In the genomic region with DNA sequence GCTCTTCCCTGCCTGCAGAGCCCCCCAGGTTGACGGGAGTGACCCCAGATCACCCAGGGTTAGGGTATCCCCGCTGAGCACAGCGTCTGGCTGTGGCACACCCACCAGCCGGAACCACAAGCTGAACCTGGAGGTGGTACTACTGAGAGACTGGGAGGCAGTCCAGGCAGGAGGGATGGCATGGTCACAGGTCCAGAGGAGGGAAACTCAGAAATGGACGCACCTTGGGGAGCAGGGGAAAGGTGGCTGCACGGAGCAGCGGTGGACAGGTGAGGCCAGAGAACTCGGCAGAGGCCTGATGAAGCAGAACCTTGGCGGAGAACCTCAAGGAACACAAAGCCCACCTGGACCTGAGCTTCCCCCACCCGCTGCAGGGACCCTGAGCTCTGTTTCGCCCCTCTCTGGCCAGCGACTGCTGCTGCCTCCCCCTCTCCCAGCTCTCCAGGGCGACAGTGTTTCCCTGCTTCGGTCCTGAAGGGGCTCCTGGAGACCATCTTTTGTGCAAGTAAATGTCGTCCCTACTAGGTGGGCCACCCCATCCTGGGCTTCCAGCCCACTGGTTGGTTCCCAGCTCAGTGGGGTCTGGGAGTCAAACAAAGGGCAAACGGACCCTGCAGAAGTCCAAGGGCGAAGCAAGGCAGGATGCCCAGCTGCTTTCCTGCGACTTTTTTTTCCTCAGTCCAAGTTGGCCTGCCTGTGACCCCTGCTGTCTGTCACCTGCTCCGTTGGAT, we compare ENCODE assay signal across 20 cellular contexts. TPM values are rescaled to one million over a fixed set of nuclear protein-coding genes. Genes with fewer than 3 reads are reported as not detected.
A peak's percentile ranks its signal among the peaks of the same experiment; 100 is the strongest.
DNase-seq lines count a peak whose midpoint lies in the region; ATAC-seq, FAIRE-seq and TF ChIP-seq lines count a peak whose summit lies in the region.
"Had no signal": no experiment of that assay in that cellular context is flagged by ENCODE, and none has a peak within 500 bp of the region (broad histone marks: within the 10 kb centered on the region; RNA-seq: fewer than 3 reads in every experiment).

No MANE protein-coding gene starts in this region.

- POLR2A ChIA-PET in MCF 10A (lab: Yijun Ruan, JAX) = interaction anchor here (0.6 kb wide), 1 partner anchor 9 kb away, joined by 4 read pairs; no protein-coding TSS in a partner anchor
- POLR2A ChIA-PET in GM12878 (lab: Charles Lee) = no interaction called here

- no peak for TF ChIP-seq EP300 in GM12878 (IDR thresholded peaks at IDR 0.05; ENCODE audit: borderline replicate concordance in 1 of 2, control insufficient read depth in 1 of 2, low read depth in 2 of 2, low read length in 2 of 2)

- intact Hi-C loops in breast epithelium (cut with DNase I; ENCODE audit: low total_unique reads) (no loop called here), MCF 10A (cut with micrococcal nuclease) (no loop called here), GM12878 (cut with micrococcal nuclease; ENCODE audit: unreplicated experiment) (no loop called here), upper lobe of right lung (cut with DNase I) (no loop called here)

- BruUV-seq in MCF 10A (replicated peaks; lab: Mats Ljungman, UMichigan) = no TSS peak
- no TSS peak for BruUV-seq in GM12878 (replicated peaks; lab: Mats Ljungman, UMichigan)

- H3K36me3 ChIP-seq in breast epithelium = no peaks in the 10 kb centered on the region
- no peaks in the 10 kb centered on the region for H3K36me3 ChIP-seq in GM12878 (ENCODE audit: control insufficient read depth in 2 of 2, insufficient read depth in 2 of 2, low read length in 1 of 2)
- no peaks in the 10 kb centered on the region for H3K36me3 ChIP-seq in keratinocyte (ENCODE audit: control insufficient read depth in 2 of 2, extremely low read depth in 1 of 2, insufficient read depth in 2 of 2, low read length in 2 of 2)
- H3K36me3 ChIP-seq in upper lobe of right lung = no peaks in the 10 kb centered on the region
- H3K36me3 ChIP-seq: gastrocnemius medialis, upper lobe of left lung had no signal

- no peaks in the 10 kb centered on the region for H3K27me3 Mint-ChIP-seq in MCF 10A (ENCODE audit: insufficient read depth, unreplicated experiment)

- dilution Hi-C loops in keratinocyte (cut with MboI; ENCODE audit: extremely low pct_ligation_motif_present, low sequenced_read_pairs) = no loop called here

- RAD21 ChIA-PET in GM12878 (lab: Charles Lee; ENCODE audit: unreplicated experiment) = no interaction called here

- peak overlapping the region; percentile 55 to 62 for H3K27ac ChIP-seq in breast epithelium
- H3K27ac ChIP-seq in GM12878 (ENCODE audit: control insufficient read depth, insufficient read depth) = no peak overlapping the region
- no peak overlapping the region for H3K27ac ChIP-seq in keratinocyte (ENCODE audit: control insufficient read depth, insufficient read depth, low read length)
- no peak overlapping the region for H3K27ac ChIP-seq in upper lobe of right lung
- H3K27ac ChIP-seq: gastrocnemius medialis, upper lobe of left lung had no signal

- WGBS in GM12878 (ENCODE audit: insufficient coverage, insufficient replicate concordance, low lambda C conversion rate, missing lambda C conversion rate) = 26% methylated on average over 19 of the region's 19 CpGs

- CTCF ChIA-PET in MCF 10A (lab: Yijun Ruan, JAX) (interaction anchor here (0.6 kb wide), 1 partner anchor 166 kb away, joined by 4 read pairs; no protein-coding TSS in a partner anchor), GM12878 (lab: Yijun Ruan, JAX) (no interaction called here)

- TF ChIP-seq CTCF in breast epithelium (IDR thresholded peaks at IDR 0.05) (no peak), MCF 10A (IDR thresholded peaks at IDR 0.05; ENCODE audit: unreplicated experiment) (no peak), GM12878 (IDR thresholded peaks at IDR 0.05 in 2 of 3, conservative IDR thresholded peaks at IDR 0.05 in 1 of 3; ENCODE audit: control insufficient read depth in 2 of 3, extremely low read depth in 1 of 3, insufficient read depth in 1 of 3, low read depth in 3 of 3, low read length in 3 of 3) (no peak), keratinocyte (optimal IDR thresholded peaks at IDR 0.05 in 1 of 3, IDR thresholded peaks at IDR 0.05 in 1 of 3, conservative IDR thresholded peaks at IDR 0.05 in 1 of 3; ENCODE audit: extremely low read depth in 1 of 3, insufficient read depth in 2 of 3, low read length in 3 of 3) (no peak), upper lobe of right lung (IDR thresholded peaks at IDR 0.05) (no peak)

- H3K9ac ChIP-seq in GM12878 (ENCODE audit: control insufficient read depth, insufficient read depth, low read length) (no peak overlapping the region), keratinocyte (ENCODE audit: control insufficient read depth, extremely low read depth, insufficient read depth, low read length) (no peak overlapping the region)

- in situ Hi-C loops in GM12878 (cut with MboI) = no loop called here

- no peak overlapping the region for H2AFZ ChIP-seq in GM12878 (ENCODE audit: control insufficient read depth, low read depth, low read length)
- H2AFZ ChIP-seq in keratinocyte (ENCODE audit: control insufficient read depth, low read length) = no peak overlapping the region

- H3K27me3 ChIP-seq in breast epithelium (peaks cover 0 to 48% of the 10 kb centered on the region in 2 donors), GM12878 (replicated peaks in 1 of 2; ENCODE audit: control insufficient read depth in 2 of 2, insufficient read depth in 2 of 2, low read length in 1 of 2) (peaks cover 5 to 9% of the 10 kb centered on the region in 2 experiments; a peak in 3 of 4 replicates), keratinocyte (ENCODE audit: control insufficient read depth, extremely low read depth, insufficient read depth, low read length) (peaks cover 11% of the 10 kb centered on the region), upper lobe of right lung (peaks cover 56% of the 10 kb centered on the region)

- peaks cover 5% of the 10 kb centered on the region for H3K4me1 Mint-ChIP-seq in MCF 10A (ENCODE audit: insufficient read depth, unreplicated experiment)

- H3K36me3 Mint-ChIP-seq in MCF 10A (ENCODE audit: insufficient read depth, unreplicated experiment) = no peaks in the 10 kb centered on the region
- H3K36me3 Mint-ChIP-seq: stimulated activated effector memory CD8-positive, alpha-beta T cell treated with anti-CD3 and anti-CD28 coated beads, Interleukin-12 subunit alpha, Interleukin-12 subunit beta, amount 100 ng/mL, for 72 hours had no signal

- H3K4me2 ChIP-seq in GM12878 (ENCODE audit: control insufficient read depth, insufficient read depth) (no peak overlapping the region), keratinocyte (ENCODE audit: control insufficient read depth, extremely low read depth, insufficient read depth, low read depth, low read length) (peak overlapping the region; percentile 73)

- no peak for FAIRE-seq in GM12878 (lab: Jason Lieb, UNC)
- no peak for FAIRE-seq in keratinocyte (lab: Jason Lieb, UNC)
- FAIRE-seq: kidney, TTC549 had no signal

- SMC1A ChIA-PET in GM12878 (lab: Charles Lee; ENCODE audit: uncharacterized antibody, unreplicated experiment) = no interaction called here

- H3K9me1 ChIP-seq in keratinocyte (ENCODE audit: control insufficient read depth, extremely low read depth, insufficient read depth, low read length) = no peaks in the 10 kb centered on the region

- TF ChIP-seq RAD21 in GM12878 (IDR thresholded peaks at IDR 0.05; ENCODE audit: insufficient read depth, low read depth, low read length) = no peak

- TF ChIP-seq POLR2A in breast epithelium (IDR thresholded peaks at IDR 0.05) (no peak), GM12878 (IDR thresholded peaks at IDR 0.05; ENCODE audit: low read depth, low read length) (no peak)

- H3K79me2 ChIP-seq in GM12878 (ENCODE audit: control insufficient read depth, insufficient read depth, low read length) (no peaks in the 10 kb centered on the region), keratinocyte (ENCODE audit: control insufficient read depth, insufficient read depth, low read length) (no peaks in the 10 kb centered on the region)

- no peak overlapping the region for H3K4me3 Mint-ChIP-seq in MCF 10A (ENCODE audit: unreplicated experiment)
- H3K4me3 Mint-ChIP-seq: activated CD8-positive, alpha-beta T cell treated with anti-CD3 and anti-CD28 coated beads for 36 hours; activated T-helper 1 cell treated with anti-CD3 and anti-CD28 coated beads, Interleukin-12 subunit alpha, Interleukin-12 subunit beta, Interleukin-2, Interleukin-4 antibody, amounts not matched to agents 30 ng/mL and 10 ng/mL and 1 ng/mL, durations not matched to agents 14 hours and 24 hours and 36 hours; stimulated activated effector memory CD8-positive, alpha-beta T cell treated with anti-CD3 and anti-CD28 coated beads, Interleukin-12 subunit alpha, Interleukin-12 subunit beta, amount 100 ng/mL, for 72 hours had no signal

- no peaks in the 10 kb centered on the region for H3K4me1 ChIP-seq in breast epithelium
- H3K4me1 ChIP-seq in GM12878 (ENCODE audit: control insufficient read depth, insufficient read depth, low read length) = no peaks in the 10 kb centered on the region
- peaks cover 8% of the 10 kb centered on the region for H3K4me1 ChIP-seq in keratinocyte (ENCODE audit: control insufficient read depth, extremely low read depth, insufficient read depth, low read length)
- no peaks in the 10 kb centered on the region for H3K4me1 ChIP-seq in upper lobe of right lung

- no peaks in the 10 kb centered on the region for H4K20me1 ChIP-seq in GM12878 (ENCODE audit: control insufficient read depth, insufficient read depth)
- H4K20me1 ChIP-seq in keratinocyte (ENCODE audit: control insufficient read depth, extremely low read depth, insufficient read depth, low read length) = no peaks in the 10 kb centered on the region

- no peaks in the 10 kb centered on the region for H3K9me3 ChIP-seq in breast epithelium
- H3K9me3 ChIP-seq in GM12878 (replicated peaks; ENCODE audit: control insufficient read depth, insufficient read depth, low read length) = no peaks in the 10 kb centered on the region
- H3K9me3 ChIP-seq in keratinocyte (ENCODE audit: control insufficient read depth, low read depth, low read length) = peaks cover 3% of the 10 kb centered on the region
- no peaks in the 10 kb centered on the region for H3K9me3 ChIP-seq in upper lobe of right lung
- H3K9me3 ChIP-seq: gastrocnemius medialis, upper lobe of left lung had no signal

- ATAC-seq in GM12878 (no peak), upper lobe of right lung (no peak), HG03442 (IDR thresholded peaks at IDR 0.05; ENCODE audit: unreplicated experiment) (no peak)
- ATAC-seq: gastrocnemius medialis; Panc1; stimulated activated effector memory CD8-positive, alpha-beta T cell treated with anti-CD3 and anti-CD28 coated beads, Interleukin-12 subunit alpha, Interleukin-12 subunit beta, amount 100 ng/mL, for 72 hours had no signal

- DNase-seq in breast epithelium (ENCODE audit: low spot score in 2 of 2) (no peak), MCF 10A (ENCODE audit: unreplicated experiment) (no peak), GM12878 (ENCODE audit: low read depth, low spot score) (no peak), keratinocyte (ENCODE audit: low read depth, low spot score) (no peak), upper lobe of right lung (peak; percentile 42), NCI-H187 treated with DMSO at 0.1 percent for 48 hours (lab: John Stamatoyannopoulos, UW) (no peak), GOT3 (lab: John Stamatoyannopoulos, UW) (no peak)
- DNase-seq: gastrocnemius medialis, GDM1, kidney, NCI-H446 treated with DMSO at 0.1 percent for 48 hours had no signal

- no peaks in the 10 kb centered on the region for H3K9me3 Mint-ChIP-seq in MCF 10A (ENCODE audit: unreplicated experiment)
- H3K9me3 Mint-ChIP-seq: activated CD8-positive, alpha-beta T cell treated with anti-CD3 and anti-CD28 coated beads for 36 hours; activated T-helper 1 cell treated with anti-CD3 and anti-CD28 coated beads, Interleukin-12 subunit alpha, Interleukin-12 subunit beta, Interleukin-2, Interleukin-4 antibody, amounts not matched to agents 30 ng/mL and 10 ng/mL and 1 ng/mL, durations not matched to agents 14 hours and 24 hours and 36 hours; stimulated activated effector memory CD8-positive, alpha-beta T cell treated with anti-CD3 and anti-CD28 coated beads, Interleukin-12 subunit alpha, Interleukin-12 subunit beta, amount 100 ng/mL, for 72 hours had no signal

- no peak overlapping the region for H3K27ac Mint-ChIP-seq in MCF 10A (ENCODE audit: low read depth, unreplicated experiment)
- H3K27ac Mint-ChIP-seq: activated CD8-positive, alpha-beta T cell treated with anti-CD3 and anti-CD28 coated beads for 36 hours; activated T-helper 1 cell treated with anti-CD3 and anti-CD28 coated beads, Interleukin-12 subunit alpha, Interleukin-12 subunit beta, Interleukin-2, Interleukin-4 antibody, amounts not matched to agents 30 ng/mL and 10 ng/mL and 1 ng/mL, durations not matched to agents 14 hours and 24 hours and 36 hours; stimulated activated effector memory CD8-positive, alpha-beta T cell treated with anti-CD3 and anti-CD28 coated beads, Interleukin-12 subunit alpha, Interleukin-12 subunit beta, amount 100 ng/mL, for 72 hours had no signal

- peak overlapping the region in 2 of 3 donors; percentile 48 to 62 for H3K4me3 ChIP-seq in breast epithelium
- no peak overlapping the region for H3K4me3 ChIP-seq in GM12878
- H3K4me3 ChIP-seq in keratinocyte (ENCODE audit: control insufficient read depth in 2 of 3, extremely low read depth in 1 of 3, insufficient read depth in 2 of 3, low read depth in 1 of 3, low read length in 3 of 3) = no peak overlapping the region
- H3K4me3 ChIP-seq in upper lobe of right lung = no peak overlapping the region
- H3K4me3 ChIP-seq: gastrocnemius medialis, upper lobe of left lung had no signal

RNA-seq across cellular contexts. Expression of a gene that starts 0.8 kb away (rescaled TPM):
- total RNA-seq in breast epithelium (1 to 10 TPM in 2 of 3 donors, not detected in 1; 2.6 to 2.9 TPM), MCF 10A (2022) (not detected in 2 replicates), GM12878 (2014; rRNA removed) (not detected in 2 replicates), GM12878 (2014; rRNA removed; fragmentation: Illumina TruSeq; extraction: Trizol) (not detected in 2 replicates), GM12878 (2021) (not detected in 2 replicates), upper lobe of right lung (not detected)
- not detected in 2 replicates for total RNA-seq in GM12878 (2013; cell fraction: nucleolus; rRNA removed)
- not detected for polyA plus RNA-seq in GM12878 (2011; ENCODE audit: low read depth)
- polyA plus RNA-seq in GM12878 (2011; rRNA removed) (not detected in 2 replicates), GM12878 (2014; fragmentation: Illumina TruSeq; extraction: Trizol) (not detected in 2 replicates), GM12878 (2014; fragmentation: Nextera tagmentation; extraction: Ambion mirVana) (not detected), GM12878 (2014; rRNA removed) (not detected in 2 replicates), GM12878 (2016; fragmentation: Nextera tagmentation; extraction: Ambion mirVana) (not detected), keratinocyte (0.04 TPM in 1 of 3 replicates, not detected in the others)
- not detected in 2 replicates for polyA plus RNA-seq in GM12878 (2011; cell fraction: cytosol; rRNA removed)
- not detected in 2 replicates for polyA plus RNA-seq in GM12878 (2011; cell fraction: nucleus; rRNA removed)
- not detected in 2 replicates for polyA plus RNA-seq in GM12878 (2012)
- not detected in 2 replicates for polyA minus RNA-seq in GM12878 (2011; rRNA and poly(A)+ RNA removed)
- polyA minus RNA-seq in GM12878 (2011; cell fraction: cytosol; rRNA and poly(A)+ RNA removed) = not detected in 2 replicates
- polyA minus RNA-seq in GM12878 (2011; cell fraction: nucleus; rRNA and poly(A)+ RNA removed) = not detected in 2 replicates
- not detected for polyA plus RNA-seq in keratinocyte (2011; ENCODE audit: low read depth)
- not detected in 2 replicates for polyA plus RNA-seq in keratinocyte (2011; cell fraction: cytosol; rRNA removed)
- polyA plus RNA-seq in keratinocyte (2011; cell fraction: nucleus; rRNA removed) = 0.20 TPM in 1 of 2 replicates, not detected in the other
- polyA plus RNA-seq in keratinocyte (2012; ENCODE audit: low replicate concordance) = 0.14 and 0.36 TPM in 2 replicates
- polyA minus RNA-seq in keratinocyte = not detected in 3 replicates
- not detected for polyA minus RNA-seq in keratinocyte (2011; cell fraction: cytosol; rRNA and poly(A)+ RNA removed)
- not detected in 2 replicates for polyA minus RNA-seq in keratinocyte (2011; cell fraction: nucleus; rRNA and poly(A)+ RNA removed)
- total RNA-seq: activated CD8-positive, alpha-beta T cell treated with anti-CD3 and anti-CD28 coated beads for 36 hours; activated T-helper 1 cell treated with anti-CD3 and anti-CD28 coated beads, Interleukin-12 subunit alpha, Interleukin-12 subunit beta, Interleukin-2, Interleukin-4 antibody, amounts not matched to agents 30 ng/mL and 10 ng/mL and 1 ng/mL, durations not matched to agents 14 hours and 24 hours and 36 hours; gastrocnemius medialis; kidney; skeletal muscle tissue; upper lobe of left lung had no signal
- polyA plus RNA-seq: AG04450 had no signal

RNA-seq across cellular contexts. Expression of a gene that starts 35.9 kb away (rescaled TPM):
- total RNA-seq in breast epithelium (100 to 1,000 TPM; 157 to 206 (median 162) TPM), MCF 10A (2022) (264 and 352 TPM in 2 replicates), GM12878 (2014; rRNA removed) (201 and 216 TPM in 2 replicates), GM12878 (2014; rRNA removed; fragmentation: Illumina TruSeq; extraction: Trizol) (199 and 206 TPM in 2 replicates), GM12878 (2021) (172 and 174 TPM in 2 replicates), upper lobe of right lung (73.5 TPM)
- 61.4 and 63.7 TPM in 2 replicates for total RNA-seq in GM12878 (2013; cell fraction: nucleolus; rRNA removed)
- polyA plus RNA-seq in GM12878 (2011; ENCODE audit: low read depth) = 150 TPM
- polyA plus RNA-seq in GM12878 (2011; rRNA removed) (305 and 346 TPM in 2 replicates), GM12878 (2014; fragmentation: Illumina TruSeq; extraction: Trizol) (215 and 249 TPM in 2 replicates), GM12878 (2014; fragmentation: Nextera tagmentation; extraction: Ambion mirVana) (100 to 1,000 TPM; 441 to 564 TPM), GM12878 (2014; rRNA removed) (230 and 233 TPM in 2 replicates), GM12878 (2016; fragmentation: Nextera tagmentation; extraction: Ambion mirVana) (100 to 1,000 TPM; 303 to 315 TPM), keratinocyte (353 to 388 TPM (median 360 TPM) in 3 replicates)
- 311 and 333 TPM in 2 replicates for polyA plus RNA-seq in GM12878 (2011; cell fraction: cytosol; rRNA removed)
- polyA plus RNA-seq in GM12878 (2011; cell fraction: nucleus; rRNA removed) = 130 and 140 TPM in 2 replicates
- polyA plus RNA-seq in GM12878 (2012) = 152 and 158 TPM in 2 replicates
- polyA minus RNA-seq in GM12878 (2011; rRNA and poly(A)+ RNA removed) = 240 and 267 TPM in 2 replicates
- polyA minus RNA-seq in GM12878 (2011; cell fraction: cytosol; rRNA and poly(A)+ RNA removed) = 56.8 and 64.5 TPM in 2 replicates
- polyA minus RNA-seq in GM12878 (2011; cell fraction: nucleus; rRNA and poly(A)+ RNA removed) = 47.9 and 67.7 TPM in 2 replicates
- 46.0 TPM for polyA plus RNA-seq in keratinocyte (2011; ENCODE audit: low read depth)
- polyA plus RNA-seq in keratinocyte (2011; cell fraction: cytosol; rRNA removed) = 305 and 390 TPM in 2 replicates
- polyA plus RNA-seq in keratinocyte (2011; cell fraction: nucleus; rRNA removed) = 205 and 225 TPM in 2 replicates
- polyA plus RNA-seq in keratinocyte (2012; ENCODE audit: low replicate concordance) = 228 and 312 TPM in 2 replicates
- polyA minus RNA-seq in keratinocyte = 142 to 261 TPM (median 258 TPM) in 3 replicates
- 148 TPM for polyA minus RNA-seq in keratinocyte (2011; cell fraction: cytosol; rRNA and poly(A)+ RNA removed)
- 58.9 and 97.7 TPM in 2 replicates for polyA minus RNA-seq in keratinocyte (2011; cell fraction: nucleus; rRNA and poly(A)+ RNA removed)

RNA-seq across cellular contexts. Expression of a gene that starts 56.1 kb away (rescaled TPM):
- total RNA-seq in breast epithelium = not detected
- total RNA-seq in MCF 10A (2022) = not detected in 2 replicates
- total RNA-seq in GM12878 (2013; cell fraction: nucleolus; rRNA removed) = 0.13 and 0.39 TPM in 2 replicates
- total RNA-seq in GM12878 (2014; rRNA removed) = 0.06 and 0.11 TPM in 2 replicates
- 0.09 TPM in 1 of 2 replicates, not detected in the other for total RNA-seq in GM12878 (2014; rRNA removed; fragmentation: Illumina TruSeq; extraction: Trizol)
- total RNA-seq in GM12878 (2021) = 0.18 and 0.27 TPM in 2 replicates
- 0.10 TPM for polyA plus RNA-seq in GM12878 (2011; ENCODE audit: low read depth)
- polyA plus RNA-seq in GM12878 (2011; rRNA removed) = 0.17 and 0.24 TPM in 2 replicates
- 0.31 and 0.42 TPM in 2 replicates for polyA plus RNA-seq in GM12878 (2011; cell fraction: cytosol; rRNA removed)
- 0.45 and 0.63 TPM in 2 replicates for polyA plus RNA-seq in GM12878 (2011; cell fraction: nucleus; rRNA removed)
- polyA plus RNA-seq in GM12878 (2012) = 0.11 and 0.18 TPM in 2 replicates
- polyA plus RNA-seq in GM12878 (2014; fragmentation: Illumina TruSeq; extraction: Trizol) = not detected in 2 replicates
- not detected for polyA plus RNA-seq in GM12878 (2014; fragmentation: Nextera tagmentation; extraction: Ambion mirVana)
- polyA plus RNA-seq in GM12878 (2014; rRNA removed) = 0.03 and 0.08 TPM in 2 replicates
- polyA plus RNA-seq in GM12878 (2016; fragmentation: Nextera tagmentation; extraction: Ambion mirVana) = under 1 TPM in 1 of 2 experiments, not detected in 1; 0.07 TPM
- 0.15 TPM in 1 of 2 replicates, not detected in the other for polyA minus RNA-seq in GM12878 (2011; rRNA and poly(A)+ RNA removed)
- not detected in 2 replicates for polyA minus RNA-seq in GM12878 (2011; cell fraction: cytosol; rRNA and poly(A)+ RNA removed)
- polyA minus RNA-seq in GM12878 (2011; cell fraction: nucleus; rRNA and poly(A)+ RNA removed) = 0.24 TPM in 1 of 2 replicates, not detected in the other
- not detected in 3 replicates for polyA plus RNA-seq in keratinocyte
- not detected for polyA plus RNA-seq in keratinocyte (2011; ENCODE audit: low read depth)
- not detected in 2 replicates for polyA plus RNA-seq in keratinocyte (2011; cell fraction: cytosol; rRNA removed)
- not detected in 2 replicates for polyA plus RNA-seq in keratinocyte (2011; cell fraction: nucleus; rRNA removed)
- not detected in 2 replicates for polyA plus RNA-seq in keratinocyte (2012; ENCODE audit: low replicate concordance)
- not detected in 3 replicates for polyA minus RNA-seq in keratinocyte
- not detected for polyA minus RNA-seq in keratinocyte (2011; cell fraction: cytosol; rRNA and poly(A)+ RNA removed)
- not detected in 2 replicates for polyA minus RNA-seq in keratinocyte (2011; cell fraction: nucleus; rRNA and poly(A)+ RNA removed)
- not detected for total RNA-seq in upper lobe of right lung
- total RNA-seq: activated CD8-positive, alpha-beta T cell treated with anti-CD3 and anti-CD28 coated beads for 36 hours; activated T-helper 1 cell treated with anti-CD3 and anti-CD28 coated beads, Interleukin-12 subunit alpha, Interleukin-12 subunit beta, Interleukin-2, Interleukin-4 antibody, amounts not matched to agents 30 ng/mL and 10 ng/mL and 1 ng/mL, durations not matched to agents 14 hours and 24 hours and 36 hours; gastrocnemius medialis; kidney; skeletal muscle tissue had no signal
- polyA plus RNA-seq: AG04450 had no signal

Comparison
In these comparisons a context has a peak if more than half of its experiments do, and no peak if none do; other contexts are left out.
1. H3K27ac ChIP-seq: peak in breast epithelium (2 of 2); none in GM12878 (single experiment), keratinocyte (single experiment) and upper lobe of right lung (single experiment).
2. H3K4me3 ChIP-seq: peak in breast epithelium (2 of 3); none in GM12878 (single experiment), keratinocyte (0 of 3) and upper lobe of right lung (single experiment).